Comparison of ENCODE assay signal across 8 cellular contexts in genomic region chr5:37840036-37840909, GRCh38. TPM values are rescaled to one million over a fixed set of nuclear protein-coding genes. Genes with fewer than 3 reads are reported as not detected.
DNase-seq lines count a peak whose midpoint lies in the region; ATAC-seq, FAIRE-seq and TF ChIP-seq lines count a peak whose summit lies in the region.

Gene GDNF, minus strand, starts transcription at chr5:37840041. Its CDS starts 5,245 bp downstream, at chr5:37834796.

- H3K4me1 ChIP-seq in heart left ventricle: peaks cover 0 to 47% (median 26%) of the 10 kb centered on the region in 12 donors
- H3K4me1 ChIP-seq in prostate gland (replicated peaks): no peaks in the 10 kb centered on the region

- WGBS in heart left ventricle, 4 donors: 1 to 9% (median 2%) methylated on average over 11 to 72 of the region's 72 CpGs
- 2% methylated on average over 71 of the region's 72 CpGs for WGBS in prostate gland

- DNase-seq in ACHN (peak; percentile 29), GM12891 (ENCODE audit: insufficient read length, low spot score) (peak; percentile 12), WERI-Rb-1 (peak; percentile 59), heart left ventricle (peak in 2 of 5 donors; percentile 37 to 65), prostate gland (ENCODE audit: low spot score) (no peak), HPDE6-E6E7 (ENCODE audit: extremely low spot score) (no peak)
- no peak for DNase-seq in activated T-helper 2 cell treated with anti-CD3 and anti-CD28 coated beads, Interferon-gamma antibody, Interleukin-2, Interleukin-4, amounts not matched to agents 10 μg/mL and 5 μg/mL and 100 μg/mL, durations not matched to agents 14 hours and 24 hours and 36 hours (ENCODE audit: low spot score)

- H3K27me3 ChIP-seq in WERI-Rb-1 (ENCODE audit: insufficient read depth, low read depth, severe bottlenecking) (peaks cover 51% of the 10 kb centered on the region), heart left ventricle (peaks cover 16 to 90% (median 63%) of the 10 kb centered on the region in 9 donors), prostate gland (replicated peaks; ENCODE audit: insufficient read depth) (peaks cover 7% of the 10 kb centered on the region)

- ATAC-seq in heart left ventricle (peak in 3 of 4 donors; percentile 42 to 71 (median 61)), GM18517 (IDR thresholded peaks at IDR 0.05; ENCODE audit: unreplicated experiment) (no peak)

- no peak for TF ChIP-seq POLR2A in GM12891 (IDR thresholded peaks at IDR 0.05; ENCODE audit: low read depth, low read length)
- TF ChIP-seq POLR2A in heart left ventricle (IDR thresholded peaks at IDR 0.05): no peak
- no peak for TF ChIP-seq POLR2A in prostate gland (IDR thresholded peaks at IDR 0.05)

- H3K27ac Mint-ChIP-seq in activated T-helper 2 cell treated with anti-CD3 and anti-CD28 coated beads, Interferon-gamma antibody, Interleukin-2, Interleukin-4, amounts not matched to agents 10 μg/mL and 5 μg/mL and 100 μg/mL, durations not matched to agents 14 hours and 24 hours and 36 hours: no peak within 1 kb of the TSS

- FAIRE-seq in GM12891 (lab: Jason Lieb, UNC): no peak

- H3K4me3 Mint-ChIP-seq in activated T-helper 2 cell treated with anti-CD3 and anti-CD28 coated beads, Interferon-gamma antibody, Interleukin-2, Interleukin-4, amounts not matched to agents 10 μg/mL and 5 μg/mL and 100 μg/mL, durations not matched to agents 14 hours and 24 hours and 36 hours (ENCODE audit: low read depth): no peak within 1 kb of the TSS

- TF ChIP-seq CTCF in WERI-Rb-1 (IDR thresholded peaks at IDR 0.05; ENCODE audit: low read depth, low read length): peak; percentile 47
- peak in 5 of 12 donors; percentile 8 to 23 (median 14) for TF ChIP-seq CTCF in heart left ventricle (IDR thresholded peaks at IDR 0.05)
- no peak for TF ChIP-seq CTCF in prostate gland (IDR thresholded peaks at IDR 0.05)

- H3K9me3 Mint-ChIP-seq in activated T-helper 2 cell treated with anti-CD3 and anti-CD28 coated beads, Interferon-gamma antibody, Interleukin-2, Interleukin-4, amounts not matched to agents 10 μg/mL and 5 μg/mL and 100 μg/mL, durations not matched to agents 14 hours and 24 hours and 36 hours: no peaks in the 10 kb centered on the region

- peaks cover 74% of the 10 kb centered on the region for H3K27me3 Mint-ChIP-seq in activated T-helper 2 cell treated with anti-CD3 and anti-CD28 coated beads, Interferon-gamma antibody, Interleukin-2, Interleukin-4, amounts not matched to agents 10 μg/mL and 5 μg/mL and 100 μg/mL, durations not matched to agents 14 hours and 24 hours and 36 hours (ENCODE audit: low read depth)

- intact Hi-C loops in heart left ventricle (cut with DNase I): loop anchor here in 1 of 10 donors (10.0 kb wide), 1 partner anchor 175 kb away; no protein-coding TSS in a partner anchor
- intact Hi-C loops in prostate gland (cut with DNase I): no loop called here
- intact Hi-C loops in activated T-helper 2 cell treated with anti-CD3 and anti-CD28 coated beads, Interferon-gamma antibody, Interleukin-2, Interleukin-4, amounts not matched to agents 10 μg/mL and 5 μg/mL and 100 μg/mL, durations not matched to agents 14 hours and 24 hours and 36 hours (cut with micrococcal nuclease): no loop called here

- H3K27ac ChIP-seq in WERI-Rb-1: no peak within 1 kb of the TSS
- H3K27ac ChIP-seq in heart left ventricle: peak within 1 kb of the TSS in 7 of 12 donors; percentile 18 to 93 (median 33)
- peak within 1 kb of the TSS; percentile 65 for H3K27ac ChIP-seq in prostate gland

- H3K4me1 Mint-ChIP-seq in activated T-helper 2 cell treated with anti-CD3 and anti-CD28 coated beads, Interferon-gamma antibody, Interleukin-2, Interleukin-4, amounts not matched to agents 10 μg/mL and 5 μg/mL and 100 μg/mL, durations not matched to agents 14 hours and 24 hours and 36 hours (ENCODE audit: low read depth): peaks cover 19% of the 10 kb centered on the region

- H3K36me3 ChIP-seq in WERI-Rb-1 (no peaks in the 10 kb centered on the region), heart left ventricle (no peaks in the 10 kb centered on the region), prostate gland (no peaks in the 10 kb centered on the region)

- H3K36me3 Mint-ChIP-seq in activated T-helper 2 cell treated with anti-CD3 and anti-CD28 coated beads, Interferon-gamma antibody, Interleukin-2, Interleukin-4, amounts not matched to agents 10 μg/mL and 5 μg/mL and 100 μg/mL, durations not matched to agents 14 hours and 24 hours and 36 hours (ENCODE audit: low read depth): no peaks in the 10 kb centered on the region

- no peaks in the 10 kb centered on the region for H3K9me3 ChIP-seq in WERI-Rb-1 (ENCODE audit: severe bottlenecking)
- no peaks in the 10 kb centered on the region for H3K9me3 ChIP-seq in heart left ventricle
- no peaks in the 10 kb centered on the region for H3K9me3 ChIP-seq in prostate gland

- in situ Hi-C loops in ACHN (cut with HindIII; ENCODE audit: low pct_ligation_motif_present, low pct_unique_long_range_greater_than_20kb, low sequenced_read_pairs): no loop called here

- H3K4me3 ChIP-seq in WERI-Rb-1 (ENCODE audit: low read depth, low read length) (peak within 1 kb of the TSS; percentile 51), heart left ventricle (peak within 1 kb of the TSS; percentile 34 to 61 (median 48)), prostate gland (peak within 1 kb of the TSS; percentile 38 to 42)

TF ChIP-seq in GM12891, 5 proteins besides CTCF, POLR2A, EP300 and RAD21:
- TF ChIP-seq PAX5 (IDR thresholded peaks at IDR 0.05; ENCODE audit: insufficient read depth, low read length, severe bottlenecking): no peak
- TF ChIP-seq POLR2AphosphoS5 (IDR thresholded peaks at IDR 0.05; ENCODE audit: low read depth, low read length): no peak
- no peak for TF ChIP-seq TAF1 (IDR thresholded peaks at IDR 0.05; ENCODE audit: low read depth, low read length)
- no peak for TF ChIP-seq POU2F2 (IDR thresholded peaks at IDR 0.05; ENCODE audit: low read depth, low read length)
- no peak for TF ChIP-seq SPI1 (IDR thresholded peaks at IDR 0.05; ENCODE audit: low read depth, low read length)

RNA-seq across cellular contexts. Expression of gene GDNF, which starts in this region (rescaled TPM):
- polyA plus RNA-seq in GM12891 (2012; ENCODE audit: low read depth, missing spikeins): not detected
- total RNA-seq in heart left ventricle (under 1 TPM in 6 of 9 donors, not detected in 3; 0.07 to 0.36 (median 0.10) TPM), prostate gland (1 to 10 TPM in 1 of 2 donors, under 1 TPM in 1; 0.18 to 1.3 TPM)
- under 1 TPM in 1 of 2 donors, not detected in 1; 0.03 TPM for polyA plus RNA-seq in heart left ventricle
- 0.60 TPM in 1 of 2 replicates, not detected in the other for total RNA-seq in activated T-helper 2 cell treated with anti-CD3 and anti-CD28 coated beads, Interferon-gamma antibody, Interleukin-2, Interleukin-4, amounts not matched to agents 10 μg/mL and 5 μg/mL and 100 μg/mL, durations not matched to agents 14 hours and 24 hours and 36 hours

Comparison
In these comparisons a context has a peak if more than half of its experiments do, and no peak if none do; other contexts are left out.
1. Peak in ATAC-seq, H3K4me3 ChIP-seq and H3K27ac ChIP-seq in heart left ventricle; RNA of the gene not detected or under 1 TPM.
2. DNase-seq: peak in ACHN (single experiment), GM12891 (single experiment) and WERI-Rb-1 (single experiment); none in prostate gland (single experiment), activated T-helper 2 cell treated with anti-CD3 and anti-CD28 coated beads, Interferon-gamma antibody, Interleukin-2, Interleukin-4, amounts not matched to agents 10 μg/mL and 5 μg/mL and 100 μg/mL, durations not matched to agents 14 hours and 24 hours and 36 hours (single experiment) and HPDE6-E6E7 (single experiment).
3. Peak in every context shown above with its lines, with median percentiles within 50 percentile points of each other: H3K4me3 ChIP-seq.